Comparison of ENCODE assay signal across 1 cellular context in the genomic region with DNA sequence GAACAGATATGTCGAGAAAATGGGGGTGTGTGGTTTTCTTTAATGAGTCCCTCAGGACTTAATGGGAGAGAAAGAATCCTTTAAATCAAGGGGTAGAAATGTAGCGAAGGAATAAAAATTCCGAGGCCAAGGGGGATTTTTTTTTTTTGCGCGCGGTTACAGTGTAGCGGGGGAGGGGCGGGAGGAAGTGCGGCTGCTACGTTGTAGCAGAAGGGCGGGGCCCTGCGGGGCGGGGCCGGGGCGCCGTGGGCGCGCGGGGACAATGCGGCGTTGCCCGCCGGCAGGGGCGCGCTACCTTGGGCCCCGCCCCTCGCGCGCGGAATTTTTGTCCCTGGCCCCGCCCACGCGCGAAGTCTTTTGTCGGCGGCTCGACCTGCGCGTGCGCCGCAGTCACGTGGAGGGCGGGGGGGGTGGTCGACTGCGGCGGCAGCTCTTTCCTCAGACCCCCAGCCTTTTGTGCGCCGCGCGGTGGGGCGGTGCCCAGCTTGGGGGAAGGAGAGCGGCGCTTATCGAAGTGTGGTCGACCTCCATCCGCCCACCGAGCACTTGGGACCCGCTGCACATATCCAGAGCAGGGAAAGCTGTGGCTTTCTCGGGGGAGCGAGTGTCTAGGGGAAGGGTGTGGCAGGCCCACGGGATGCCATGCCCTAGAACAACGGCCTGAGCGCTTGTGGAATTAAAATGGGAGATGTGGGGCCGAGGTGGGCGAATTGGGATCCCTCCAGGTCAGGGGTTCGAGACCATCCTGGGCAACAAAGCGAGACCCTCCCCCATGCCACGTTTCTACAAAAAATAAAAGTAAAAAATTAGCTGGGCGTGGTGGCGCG.
A peak's percentile ranks its signal among the peaks of the same experiment; 100 is the strongest.
TF ChIP-seq lines count a peak whose summit lies in the region.

No MANE protein-coding gene starts in this region.

TF ChIP-seq in HepG2, 621 proteins besides CTCF, POLR2A, EP300 and RAD21 (continued from another document and continues in another):
- TF ChIP-seq, protein P1, sequence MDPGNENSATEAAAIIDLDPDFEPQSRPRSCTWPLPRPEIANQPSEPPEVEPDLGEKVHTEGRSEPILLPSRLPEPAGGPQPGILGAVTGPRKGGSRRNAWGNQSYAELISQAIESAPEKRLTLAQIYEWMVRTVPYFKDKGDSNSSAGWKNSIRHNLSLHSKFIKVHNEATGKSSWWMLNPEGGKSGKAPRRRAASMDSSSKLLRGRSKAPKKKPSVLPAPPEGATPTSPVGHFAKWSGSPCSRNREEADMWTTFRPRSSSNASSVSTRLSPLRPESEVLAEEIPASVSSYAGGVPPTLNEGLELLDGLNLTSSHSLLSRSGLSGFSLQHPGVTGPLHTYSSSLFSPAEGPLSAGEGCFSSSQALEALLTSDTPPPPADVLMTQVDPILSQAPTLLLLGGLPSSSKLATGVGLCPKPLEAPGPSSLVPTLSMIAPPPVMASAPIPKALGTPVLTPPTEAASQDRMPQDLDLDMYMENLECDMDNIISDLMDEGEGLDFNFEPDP (CRISPR knock-in tag; conservative IDR thresholded peaks at IDR 0.05) = 0 out of 2 replicates have a peak, but pooled peaks have one; percentile 57
- TF ChIP-seq ZNF367 (CRISPR knock-in tag; IDR thresholded peaks at IDR 0.05; ENCODE audit: borderline replicate concordance) (0 out of 2 replicates have a peak, but pooled peaks have one; percentile 34), ZNF776 (CRISPR knock-in tag; IDR thresholded peaks at IDR 0.05) (0 out of 2 replicates have a peak, but pooled peaks have one; percentile 64), ERF (CRISPR knock-in tag; IDR thresholded peaks at IDR 0.05) (peak; percentile 63; the same call in 1 of the 2 replicates), HOXA5 (CRISPR knock-in tag; IDR thresholded peaks at IDR 0.05) (peak; percentile 31; the same call in 1 of the 2 replicates), KMT2A (CRISPR knock-in tag; IDR thresholded peaks at IDR 0.05) (peak; percentile 54; the same call in 1 of the 2 replicates), FOXA3 (CRISPR knock-in tag; IDR thresholded peaks at IDR 0.05) (peak; percentile 8), POGZ (CRISPR knock-in tag; IDR thresholded peaks at IDR 0.05) (peak; percentile 18; the same call in 1 of the 2 replicates), NR2F1 (CRISPR knock-in tag; IDR thresholded peaks at IDR 0.05) (no peak), BHLHE40 (IDR thresholded peaks at IDR 0.05; ENCODE audit: low read length) (peak; percentile 94), ZNF816 (CRISPR knock-in tag; IDR thresholded peaks at IDR 0.05; ENCODE audit: borderline replicate concordance) (peak; percentile 58; the same call in 1 of the 2 replicates), NFKBIZ (CRISPR knock-in tag; IDR thresholded peaks at IDR 0.05) (peak; percentile 48; the same call in 1 of the 2 replicates), ZBTB7B (CRISPR knock-in tag; IDR thresholded peaks at IDR 0.05) (peak; percentile 63; the same call in 1 of the 2 replicates), IKZF1 (IDR thresholded peaks at IDR 0.05) (no peak), ZSCAN29 (CRISPR knock-in tag; conservative IDR thresholded peaks at IDR 0.05) (no peak), ATAD3A (CRISPR knock-in tag; IDR thresholded peaks at IDR 0.05) (no peak), ZNF614 (CRISPR knock-in tag; IDR thresholded peaks at IDR 0.05; ENCODE audit: borderline replicate concordance) (no peak), SOX5 (CRISPR knock-in tag; IDR thresholded peaks at IDR 0.05; ENCODE audit: borderline replicate concordance) (peak; percentile 82), ZNF333 (CRISPR knock-in tag; IDR thresholded peaks at IDR 0.05; ENCODE audit: borderline replicate concordance) (peak; percentile 38; the same call in 1 of the 2 replicates), TGIF2 (CRISPR knock-in tag; IDR thresholded peaks at IDR 0.05) (peak; percentile 59; the same call in 1 of the 2 replicates), ZNF557 (CRISPR knock-in tag; IDR thresholded peaks at IDR 0.05) (0 out of 2 replicates have a peak, but pooled peaks have one; percentile 46), ASH2L (IDR thresholded peaks at IDR 0.05; ENCODE audit: insufficient read length, low read depth, low read length) (peak; percentile 31), HNRNPK (IDR thresholded peaks at IDR 0.05; ENCODE audit: low read depth, low read length, poor library complexity, severe bottlenecking) (peak; percentile 85), SP2 (CRISPR knock-in tag; IDR thresholded peaks at IDR 0.05) (peak; percentile 49; the same call in 1 of the 2 replicates), TEAD3 (CRISPR knock-in tag; optimal IDR thresholded peaks at IDR 0.05; ENCODE audit: borderline replicate concordance) (peak; percentile 92), ZNF326 (CRISPR knock-in tag; IDR thresholded peaks at IDR 0.05; ENCODE audit: borderline replicate concordance) (peak; percentile 88; the same call in 1 of the 2 replicates), KLF16 (CRISPR knock-in tag; IDR thresholded peaks at IDR 0.05) (peak in 1 of 2 experiments; percentile 49; a peak in 1 of 4 replicates), SKI (IDR thresholded peaks at IDR 0.05; ENCODE audit: partially characterized antibody) (peak; percentile 39), NFYB (CRISPR knock-in tag; IDR thresholded peaks at IDR 0.05) (peak; percentile 10; the same call in 1 of the 2 replicates), YEATS4 (CRISPR knock-in tag; IDR thresholded peaks at IDR 0.05; ENCODE audit: borderline replicate concordance) (peak; percentile 85), TARDBP (CRISPR knock-in tag; IDR thresholded peaks at IDR 0.05) (peak; percentile 80), DMAP1 (CRISPR knock-in tag; IDR thresholded peaks at IDR 0.05) (peak; percentile 86)
- TF ChIP-seq, protein P2, sequence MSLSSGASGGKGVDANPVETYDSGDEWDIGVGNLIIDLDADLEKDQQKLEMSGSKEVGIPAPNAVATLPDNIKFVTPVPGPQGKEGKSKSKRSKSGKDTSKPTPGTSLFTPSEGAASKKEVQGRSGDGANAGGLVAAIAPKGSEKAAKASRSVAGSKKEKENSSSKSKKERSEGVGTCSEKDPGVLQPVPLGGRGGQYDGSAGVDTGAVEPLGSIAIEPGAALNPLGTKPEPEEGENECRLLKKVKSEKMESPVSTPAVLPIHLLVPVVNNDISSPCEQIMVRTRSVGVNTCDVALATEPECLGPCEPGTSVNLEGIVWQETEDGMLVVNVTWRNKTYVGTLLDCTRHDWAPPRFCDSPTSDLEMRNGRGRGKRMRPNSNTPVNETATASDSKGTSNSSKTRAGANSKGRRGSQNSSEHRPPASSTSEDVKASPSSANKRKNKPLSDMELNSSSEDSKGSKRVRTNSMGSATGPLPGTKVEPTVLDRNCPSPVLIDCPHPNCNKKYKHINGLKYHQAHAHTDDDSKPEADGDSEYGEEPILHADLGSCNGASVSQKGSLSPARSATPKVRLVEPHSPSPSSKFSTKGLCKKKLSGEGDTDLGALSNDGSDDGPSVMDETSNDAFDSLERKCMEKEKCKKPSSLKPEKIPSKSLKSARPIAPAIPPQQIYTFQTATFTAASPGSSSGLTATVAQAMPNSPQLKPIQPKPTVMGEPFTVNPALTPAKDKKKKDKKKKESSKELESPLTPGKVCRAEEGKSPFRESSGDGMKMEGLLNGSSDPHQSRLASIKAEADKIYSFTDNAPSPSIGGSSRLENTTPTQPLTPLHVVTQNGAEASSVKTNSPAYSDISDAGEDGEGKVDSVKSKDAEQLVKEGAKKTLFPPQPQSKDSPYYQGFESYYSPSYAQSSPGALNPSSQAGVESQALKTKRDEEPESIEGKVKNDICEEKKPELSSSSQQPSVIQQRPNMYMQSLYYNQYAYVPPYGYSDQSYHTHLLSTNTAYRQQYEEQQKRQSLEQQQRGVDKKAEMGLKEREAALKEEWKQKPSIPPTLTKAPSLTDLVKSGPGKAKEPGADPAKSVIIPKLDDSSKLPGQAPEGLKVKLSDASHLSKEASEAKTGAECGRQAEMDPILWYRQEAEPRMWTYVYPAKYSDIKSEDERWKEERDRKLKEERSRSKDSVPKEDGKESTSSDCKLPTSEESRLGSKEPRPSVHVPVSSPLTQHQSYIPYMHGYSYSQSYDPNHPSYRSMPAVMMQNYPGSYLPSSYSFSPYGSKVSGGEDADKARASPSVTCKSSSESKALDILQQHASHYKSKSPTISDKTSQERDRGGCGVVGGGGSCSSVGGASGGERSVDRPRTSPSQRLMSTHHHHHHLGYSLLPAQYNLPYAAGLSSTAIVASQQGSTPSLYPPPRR (CRISPR knock-in tag; IDR thresholded peaks at IDR 0.05; ENCODE audit: borderline replicate concordance) = 0 out of 2 replicates have a peak, but pooled peaks have one; percentile 27
- TF ChIP-seq, protein P3, sequence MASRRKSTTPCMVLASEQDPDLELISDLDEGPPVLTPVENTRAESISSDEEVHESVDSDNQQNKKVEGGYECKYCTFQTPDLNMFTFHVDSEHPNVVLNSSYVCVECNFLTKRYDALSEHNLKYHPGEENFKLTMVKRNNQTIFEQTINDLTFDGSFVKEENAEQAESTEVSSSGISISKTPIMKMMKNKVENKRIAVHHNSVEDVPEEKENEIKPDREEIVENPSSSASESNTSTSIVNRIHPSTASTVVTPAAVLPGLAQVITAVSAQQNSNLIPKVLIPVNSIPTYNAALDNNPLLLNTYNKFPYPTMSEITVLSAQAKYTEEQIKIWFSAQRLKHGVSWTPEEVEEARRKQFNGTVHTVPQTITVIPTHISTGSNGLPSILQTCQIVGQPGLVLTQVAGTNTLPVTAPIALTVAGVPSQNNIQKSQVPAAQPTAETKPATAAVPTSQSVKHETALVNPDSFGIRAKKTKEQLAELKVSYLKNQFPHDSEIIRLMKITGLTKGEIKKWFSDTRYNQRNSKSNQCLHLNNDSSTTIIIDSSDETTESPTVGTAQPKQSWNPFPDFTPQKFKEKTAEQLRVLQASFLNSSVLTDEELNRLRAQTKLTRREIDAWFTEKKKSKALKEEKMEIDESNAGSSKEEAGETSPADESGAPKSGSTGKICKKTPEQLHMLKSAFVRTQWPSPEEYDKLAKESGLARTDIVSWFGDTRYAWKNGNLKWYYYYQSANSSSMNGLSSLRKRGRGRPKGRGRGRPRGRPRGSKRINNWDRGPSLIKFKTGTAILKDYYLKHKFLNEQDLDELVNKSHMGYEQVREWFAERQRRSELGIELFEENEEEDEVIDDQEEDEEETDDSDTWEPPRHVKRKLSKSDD (CRISPR knock-in tag; IDR thresholded peaks at IDR 0.05; ENCODE audit: low read depth) = 0 out of 2 replicates have a peak, but pooled peaks have one; percentile 30
- TF ChIP-seq, protein P4, sequence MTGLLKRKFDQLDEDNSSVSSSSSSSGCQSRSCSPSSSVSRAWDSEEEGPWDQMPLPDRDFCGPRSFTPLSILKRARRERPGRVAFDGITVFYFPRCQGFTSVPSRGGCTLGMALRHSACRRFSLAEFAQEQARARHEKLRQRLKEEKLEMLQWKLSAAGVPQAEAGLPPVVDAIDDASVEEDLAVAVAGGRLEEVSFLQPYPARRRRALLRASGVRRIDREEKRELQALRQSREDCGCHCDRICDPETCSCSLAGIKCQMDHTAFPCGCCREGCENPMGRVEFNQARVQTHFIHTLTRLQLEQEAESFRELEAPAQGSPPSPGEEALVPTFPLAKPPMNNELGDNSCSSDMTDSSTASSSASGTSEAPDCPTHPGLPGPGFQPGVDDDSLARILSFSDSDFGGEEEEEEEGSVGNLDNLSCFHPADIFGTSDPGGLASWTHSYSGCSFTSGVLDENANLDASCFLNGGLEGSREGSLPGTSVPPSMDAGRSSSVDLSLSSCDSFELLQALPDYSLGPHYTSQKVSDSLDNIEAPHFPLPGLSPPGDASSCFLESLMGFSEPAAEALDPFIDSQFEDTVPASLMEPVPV (CRISPR knock-in tag; IDR thresholded peaks at IDR 0.05) = no peak; the same call in 1 of the 2 replicates
- TF ChIP-seq, protein P5, sequence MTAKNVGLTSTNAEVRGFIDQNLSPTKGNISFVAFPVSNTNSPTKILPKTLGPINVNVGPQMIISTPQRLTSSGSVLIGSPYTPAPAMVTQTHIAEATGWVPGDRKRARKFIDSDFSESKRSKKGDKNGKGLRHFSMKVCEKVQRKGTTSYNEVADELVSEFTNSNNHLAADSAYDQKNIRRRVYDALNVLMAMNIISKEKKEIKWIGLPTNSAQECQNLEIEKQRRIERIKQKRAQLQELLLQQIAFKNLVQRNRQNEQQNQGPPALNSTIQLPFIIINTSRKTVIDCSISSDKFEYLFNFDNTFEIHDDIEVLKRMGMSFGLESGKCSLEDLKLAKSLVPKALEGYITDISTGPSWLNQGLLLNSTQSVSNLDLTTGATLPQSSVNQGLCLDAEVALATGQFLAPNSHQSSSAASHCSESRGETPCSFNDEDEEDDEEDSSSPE (CRISPR knock-in tag; IDR thresholded peaks at IDR 0.05) = peak; percentile 90
- TF ChIP-seq, protein P6, sequence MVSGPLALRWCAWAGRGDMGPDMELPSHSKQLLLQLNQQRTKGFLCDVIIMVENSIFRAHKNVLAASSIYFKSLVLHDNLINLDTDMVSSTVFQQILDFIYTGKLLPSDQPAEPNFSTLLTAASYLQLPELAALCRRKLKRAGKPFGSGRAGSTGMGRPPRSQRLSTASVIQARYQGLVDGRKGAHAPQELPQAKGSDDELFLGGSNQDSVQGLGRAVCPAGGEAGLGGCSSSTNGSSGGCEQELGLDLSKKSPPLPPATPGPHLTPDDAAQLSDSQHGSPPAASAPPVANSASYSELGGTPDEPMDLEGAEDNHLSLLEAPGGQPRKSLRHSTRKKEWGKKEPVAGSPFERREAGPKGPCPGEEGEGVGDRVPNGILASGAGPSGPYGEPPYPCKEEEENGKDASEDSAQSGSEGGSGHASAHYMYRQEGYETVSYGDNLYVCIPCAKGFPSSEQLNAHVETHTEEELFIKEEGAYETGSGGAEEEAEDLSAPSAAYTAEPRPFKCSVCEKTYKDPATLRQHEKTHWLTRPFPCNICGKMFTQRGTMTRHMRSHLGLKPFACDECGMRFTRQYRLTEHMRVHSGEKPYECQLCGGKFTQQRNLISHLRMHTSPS (CRISPR knock-in tag; IDR thresholded peaks at IDR 0.05; ENCODE audit: low read depth) = no peak
- TF ChIP-seq, protein P7, sequence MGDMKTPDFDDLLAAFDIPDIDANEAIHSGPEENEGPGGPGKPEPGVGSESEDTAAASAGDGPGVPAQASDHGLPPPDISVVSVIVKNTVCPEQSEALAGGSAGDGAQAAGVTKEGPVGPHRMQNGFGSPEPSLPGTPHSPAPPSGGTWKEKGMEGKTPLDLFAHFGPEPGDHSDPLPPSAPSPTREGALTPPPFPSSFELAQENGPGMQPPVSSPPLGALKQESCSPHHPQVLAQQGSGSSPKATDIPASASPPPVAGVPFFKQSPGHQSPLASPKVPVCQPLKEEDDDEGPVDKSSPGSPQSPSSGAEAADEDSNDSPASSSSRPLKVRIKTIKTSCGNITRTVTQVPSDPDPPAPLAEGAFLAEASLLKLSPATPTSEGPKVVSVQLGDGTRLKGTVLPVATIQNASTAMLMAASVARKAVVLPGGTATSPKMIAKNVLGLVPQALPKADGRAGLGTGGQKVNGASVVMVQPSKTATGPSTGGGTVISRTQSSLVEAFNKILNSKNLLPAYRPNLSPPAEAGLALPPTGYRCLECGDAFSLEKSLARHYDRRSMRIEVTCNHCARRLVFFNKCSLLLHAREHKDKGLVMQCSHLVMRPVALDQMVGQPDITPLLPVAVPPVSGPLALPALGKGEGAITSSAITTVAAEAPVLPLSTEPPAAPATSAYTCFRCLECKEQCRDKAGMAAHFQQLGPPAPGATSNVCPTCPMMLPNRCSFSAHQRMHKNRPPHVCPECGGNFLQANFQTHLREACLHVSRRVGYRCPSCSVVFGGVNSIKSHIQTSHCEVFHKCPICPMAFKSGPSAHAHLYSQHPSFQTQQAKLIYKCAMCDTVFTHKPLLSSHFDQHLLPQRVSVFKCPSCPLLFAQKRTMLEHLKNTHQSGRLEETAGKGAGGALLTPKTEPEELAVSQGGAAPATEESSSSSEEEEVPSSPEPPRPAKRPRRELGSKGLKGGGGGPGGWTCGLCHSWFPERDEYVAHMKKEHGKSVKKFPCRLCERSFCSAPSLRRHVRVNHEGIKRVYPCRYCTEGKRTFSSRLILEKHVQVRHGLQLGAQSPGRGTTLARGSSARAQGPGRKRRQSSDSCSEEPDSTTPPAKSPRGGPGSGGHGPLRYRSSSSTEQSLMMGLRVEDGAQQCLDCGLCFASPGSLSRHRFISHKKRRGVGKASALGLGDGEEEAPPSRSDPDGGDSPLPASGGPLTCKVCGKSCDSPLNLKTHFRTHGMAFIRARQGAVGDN (CRISPR knock-in tag; IDR thresholded peaks at IDR 0.05) = peak; percentile 86
